ENCODE assay signal across 8 cellular contexts in the genomic region with DNA sequence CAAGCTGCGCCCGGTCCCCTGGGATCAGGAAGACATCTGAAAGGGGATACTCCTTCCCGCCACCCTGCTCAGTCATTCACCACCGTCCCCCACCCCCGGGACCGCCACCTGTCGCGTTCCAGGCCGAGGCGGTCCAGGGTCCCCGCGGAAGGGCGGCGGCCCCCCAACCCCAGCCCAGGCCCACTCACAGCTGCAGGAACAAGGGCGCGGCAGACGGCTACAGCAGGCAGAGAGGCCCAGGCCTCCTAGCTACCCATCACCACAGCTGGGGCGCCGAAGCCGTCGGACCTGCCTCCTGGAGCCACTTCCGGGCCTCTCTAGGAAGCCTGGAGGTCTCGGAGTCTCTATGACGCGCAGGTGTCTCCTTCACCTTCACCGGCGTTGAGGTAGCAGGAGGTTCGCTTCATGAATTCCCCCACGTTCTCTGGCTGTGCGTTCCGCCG. TPM values are rescaled to one million over a fixed set of nuclear protein-coding genes. Genes with fewer than 3 reads are reported as not detected.
DNase-seq lines count a peak whose midpoint lies in the region; ATAC-seq, FAIRE-seq and TF ChIP-seq lines count a peak whose summit lies in the region.

TSS of gene SDR42E1 (minus strand) at position 272 of the 443 bp plus-strand sequence. CDS start 10,612 bp downstream, outside the sequence.

- H3K4me1 ChIP-seq in CD8-positive, alpha-beta T cell (ENCODE audit: insufficient read depth, low read length) = peaks cover 12% of the 10 kb centered on the region

- POLR2A ChIA-PET in CD8-positive, alpha-beta T cell (lab: Charles Lee) = interaction anchor here (0.5 kb wide), 1 partner anchor 31 kb away, joined by 3 read pairs; no protein-coding TSS in a partner anchor
- POLR2A ChIA-PET in activated CD4-positive, alpha-beta memory T cell treated with anti-CD3 and anti-CD28 coated beads for 36 hours (lab: Charles Lee) = no interaction called here
- POLR2A ChIA-PET in HEK293T (lab: Yijun Ruan, JAX) = no interaction called here

- H3K4me3 ChIP-seq in CD8-positive, alpha-beta T cell (ENCODE audit: low read depth, low read length) = peak within 1 kb of the TSS; percentile 71
- peak within 1 kb of the TSS; percentile 67 for H3K4me3 ChIP-seq in epithelial cell of proximal tubule (ENCODE audit: low read depth, low read length)

- CTCF ChIA-PET in CD8-positive, alpha-beta T cell (lab: Charles Lee) = no interaction called here
- CTCF ChIA-PET in activated CD4-positive, alpha-beta memory T cell treated with anti-CD3 and anti-CD28 coated beads for 36 hours (lab: Charles Lee) = no interaction called here
- CTCF ChIA-PET in HEK293T (lab: Yijun Ruan, JAX) = no interaction called here

- no peak for FAIRE-seq in frontal cortex (lab: Jason Lieb, UNC)

- intact Hi-C loops in CD8-positive, alpha-beta T cell (cut with DNase I, micrococcal nuclease) = loop anchor here (1.0 to 5.0 kb wide), 3 partner anchors 159 to 1796 kb away; partner anchors contain the start of genes MPHOSPH6 (in 2 of the 2) and HSBP1 (in 1 of the 2)
- intact Hi-C loops in activated CD4-positive, alpha-beta memory T cell treated with anti-CD3 and anti-CD28 coated beads for 36 hours (cut with micrococcal nuclease) = loop anchor here (2.0 to 10.0 kb wide), 2 partner anchors 116 to 160 kb away; partner anchors contain the start of gene MPHOSPH6

- H3K36me3 Mint-ChIP-seq in CD8-positive, alpha-beta T cell = peaks cover 40% of the 10 kb centered on the region
- H3K36me3 Mint-ChIP-seq in activated CD4-positive, alpha-beta memory T cell treated with anti-CD3 and anti-CD28 coated beads for 36 hours = peaks cover 30% of the 10 kb centered on the region

- H3K9me3 ChIP-seq in CD8-positive, alpha-beta T cell (ENCODE audit: low read length) = no peaks in the 10 kb centered on the region

- no peaks in the 10 kb centered on the region for H3K36me3 ChIP-seq in CD8-positive, alpha-beta T cell (ENCODE audit: insufficient read depth, low read length)

- H3K9me3 Mint-ChIP-seq in CD8-positive, alpha-beta T cell = peaks cover 14% of the 10 kb centered on the region
- H3K9me3 Mint-ChIP-seq in activated CD4-positive, alpha-beta memory T cell treated with anti-CD3 and anti-CD28 coated beads for 36 hours = peaks cover 30% of the 10 kb centered on the region

- peaks cover 21% of the 10 kb centered on the region for H3K27me3 Mint-ChIP-seq in CD8-positive, alpha-beta T cell (ENCODE audit: low read depth)
- peaks cover 7% of the 10 kb centered on the region for H3K27me3 Mint-ChIP-seq in activated CD4-positive, alpha-beta memory T cell treated with anti-CD3 and anti-CD28 coated beads for 36 hours

- peaks cover 28% of the 10 kb centered on the region for H3K4me1 Mint-ChIP-seq in CD8-positive, alpha-beta T cell (ENCODE audit: low read depth)
- peaks cover 19% of the 10 kb centered on the region for H3K4me1 Mint-ChIP-seq in activated CD4-positive, alpha-beta memory T cell treated with anti-CD3 and anti-CD28 coated beads for 36 hours (ENCODE audit: low read depth)

- no peaks in the 10 kb centered on the region for H3K27me3 ChIP-seq in CD8-positive, alpha-beta T cell (ENCODE audit: insufficient read depth, low read length)

- peak within 1 kb of the TSS; percentile 26 for H3K27ac ChIP-seq in CD8-positive, alpha-beta T cell (ENCODE audit: low read depth, low read length)

- no peak for TF ChIP-seq CTCF in CD8-positive, alpha-beta T cell (IDR thresholded peaks at IDR 0.05)
- TF ChIP-seq CTCF in epithelial cell of proximal tubule (conservative IDR thresholded peaks at IDR 0.05; ENCODE audit: low read depth, low read length) = no peak

- peak; percentile 10 to 84 (median 69) for DNase-seq in CD8-positive, alpha-beta T cell
- DNase-seq in NCI-H1436 treated with DMSO at 0.1 percent for 48 hours (lab: John Stamatoyannopoulos, UW) (peak; percentile 35), epithelial cell of proximal tubule (ENCODE audit: low read depth) (no peak), frontal cortex (ENCODE audit: low spot score in 2 of 2) (no peak), HEK293T (ENCODE audit: extremely low spot score) (no peak)
- DNase-seq in activated CD4-positive, alpha-beta memory T cell treated with anti-CD3 and anti-CD28 coated beads for 36 hours = peak; percentile 76
- DNase-seq in stimulated activated CD4-positive, alpha-beta T cell treated with anti-CD3 and anti-CD28 coated beads, Interleukin-12 subunit alpha, Interleukin-12 subunit beta, amount 100 ng/mL, for 4 hours = peak; percentile 61

- H3K4me3 Mint-ChIP-seq in CD8-positive, alpha-beta T cell = peak within 1 kb of the TSS; percentile 92
- H3K4me3 Mint-ChIP-seq in activated CD4-positive, alpha-beta memory T cell treated with anti-CD3 and anti-CD28 coated beads for 36 hours = peak within 1 kb of the TSS; percentile 79

- peak; percentile 93 for ATAC-seq in CD8-positive, alpha-beta T cell
- ATAC-seq in GM21528 (IDR thresholded peaks at IDR 0.05; ENCODE audit: low FRiP score, unreplicated experiment) = peak; percentile 97

- H3K27ac Mint-ChIP-seq in CD8-positive, alpha-beta T cell = peak within 1 kb of the TSS; percentile 92
- H3K27ac Mint-ChIP-seq in activated CD4-positive, alpha-beta memory T cell treated with anti-CD3 and anti-CD28 coated beads for 36 hours = peak within 1 kb of the TSS; percentile 84

TF ChIP-seq in HEK293T, 16 proteins besides CTCF, POLR2A, EP300 and RAD21:
- TF ChIP-seq SUZ12 (IDR thresholded peaks at IDR 0.05) (no peak), ARNT (IDR thresholded peaks at IDR 0.05) (no peak), SP1 (IDR thresholded peaks at IDR 0.05) (no peak), TARDBP (IDR thresholded peaks at IDR 0.05) (no peak), BHLHE40 (IDR thresholded peaks at IDR 0.05; ENCODE audit: borderline replicate concordance) (no peak), FOXM1 (IDR thresholded peaks at IDR 0.05; ENCODE audit: borderline replicate concordance) (no peak), FOXK2 (IDR thresholded peaks at IDR 0.05) (no peak), HDGF (IDR thresholded peaks at IDR 0.05; ENCODE audit: borderline replicate concordance) (no peak), PKNOX1 (IDR thresholded peaks at IDR 0.05) (no peak), CTBP1 (IDR thresholded peaks at IDR 0.05; ENCODE audit: borderline replicate concordance) (no peak)

RNA-seq across cellular contexts. Expression of gene SDR42E1, which starts in this region (rescaled TPM):
- total RNA-seq in CD8-positive, alpha-beta T cell = 1 to 10 TPM; 5.6 to 6.7 TPM
- total RNA-seq in activated CD4-positive, alpha-beta memory T cell treated with anti-CD3 and anti-CD28 coated beads for 36 hours = 1 to 10 TPM; 4.1 to 4.9 TPM
- total RNA-seq in epithelial cell of proximal tubule = 13.5 and 16.1 TPM in 2 replicates
- 0.41 TPM for total RNA-seq in frontal cortex

Comparison
In these comparisons a context has a peak if more than half of its experiments do, and no peak if none do; other contexts are left out.
1. DNase-seq: peak in CD8-positive, alpha-beta T cell (7 of 7), NCI-H1436 treated with DMSO at 0.1 percent for 48 hours (single experiment), activated CD4-positive, alpha-beta memory T cell treated with anti-CD3 and anti-CD28 coated beads for 36 hours (single experiment) and stimulated activated CD4-positive, alpha-beta T cell treated with anti-CD3 and anti-CD28 coated beads, Interleukin-12 subunit alpha, Interleukin-12 subunit beta, amount 100 ng/mL, for 4 hours (single experiment); none in epithelial cell of proximal tubule (single experiment), frontal cortex (0 of 2) and HEK293T (single experiment).